8 cellular contexts compared by ENCODE assay signal in the genomic region with DNA sequence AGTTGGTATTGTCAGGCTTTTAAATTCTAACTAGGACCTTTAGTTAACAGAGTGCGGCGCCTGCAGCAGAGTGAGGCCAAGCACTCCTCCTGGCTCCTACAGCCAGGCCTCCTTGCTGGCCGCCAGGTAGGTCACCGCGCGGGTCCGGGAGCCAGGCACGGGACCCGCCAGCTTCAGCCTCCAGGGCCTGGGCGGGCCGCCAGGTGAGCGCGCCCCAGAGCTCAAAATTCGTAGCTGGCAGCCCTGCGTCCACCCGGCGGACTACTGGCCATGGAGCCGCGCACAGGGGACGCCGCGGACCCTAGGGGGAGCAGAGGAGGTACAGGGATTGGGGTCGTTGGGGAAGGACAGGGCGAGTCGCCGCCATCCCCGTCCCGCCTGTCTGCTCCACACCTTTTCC. TPM values are rescaled to one million over a fixed set of nuclear protein-coding genes. Genes with fewer than 3 reads are reported as not detected.
DNase-seq lines count a peak whose midpoint lies in the region; ATAC-seq and TF ChIP-seq lines count a peak whose summit lies in the region.

A gene (plus strand): TSS at position 139 of the 400 bp plus-strand sequence. CDS start 132 bp downstream, at position 271.

- H3K36me3 ChIP-seq in left ventricle myocardium inferior (no peaks in the 10 kb centered on the region), gastrocnemius medialis (no peaks in the 10 kb centered on the region)

- in situ Hi-C loops in gastrocnemius medialis (cut with MboI; ENCODE audit: low sequenced_read_pairs in 4 of 4): no loop called here

- H3K27ac ChIP-seq in left ventricle myocardium inferior (replicated peaks) (peak within 1 kb of the TSS; percentile 95), gastrocnemius medialis (peak within 1 kb of the TSS; percentile 93 to 98 (median 95))

- no peaks in the 10 kb centered on the region for H3K27me3 ChIP-seq in left ventricle myocardium inferior (ENCODE audit: low read depth)
- H3K27me3 ChIP-seq in gastrocnemius medialis: no peaks in the 10 kb centered on the region

- no peak for TF ChIP-seq POLR2A in gastrocnemius medialis (IDR thresholded peaks at IDR 0.05)

- peaks cover 17% of the 10 kb centered on the region for H3K4me1 ChIP-seq in left ventricle myocardium inferior
- H3K4me1 ChIP-seq in gastrocnemius medialis: peaks cover 3 to 5% of the 10 kb centered on the region in 2 donors

- H3K9me3 ChIP-seq in left ventricle myocardium inferior (replicated peaks) (no peaks in the 10 kb centered on the region), gastrocnemius medialis (no peaks in the 10 kb centered on the region)

- DNase-seq in left ventricle myocardium inferior (no peak), gastrocnemius medialis (no peak), ecto neural progenitor cell (ENCODE audit: low spot score) (no peak)

- peak within 1 kb of the TSS; percentile 48 for H3K4me3 ChIP-seq in GM12875 (ENCODE audit: low read depth, low read length)
- H3K4me3 ChIP-seq in WI38 (ENCODE audit: low read depth, low read length): 0 out of 2 replicates have a peak within 1 kb of the TSS, but pooled peaks have one; percentile 22
- peak within 1 kb of the TSS; percentile 64 for H3K4me3 ChIP-seq in left ventricle myocardium inferior
- H3K4me3 ChIP-seq in gastrocnemius medialis: peak within 1 kb of the TSS; percentile 37 to 61 (median 51)

- TF ChIP-seq CTCF in GM12875 (IDR thresholded peaks at IDR 0.05; ENCODE audit: borderline replicate concordance, insufficient read depth, low read depth, low read length) (no peak), WI38 (IDR thresholded peaks at IDR 0.05; ENCODE audit: low read depth, low read length) (no peak), left ventricle myocardium inferior (IDR thresholded peaks at IDR 0.05; ENCODE audit: borderline replicate concordance) (no peak), gastrocnemius medialis (IDR thresholded peaks at IDR 0.05 in 4 of 5, conservative IDR thresholded peaks at IDR 0.05 in 1 of 5) (no peak)

- no peak for ATAC-seq in gastrocnemius medialis
- ATAC-seq in GM19467 (IDR thresholded peaks at IDR 0.05; ENCODE audit: unreplicated experiment): no peak
- ATAC-seq in GM19395 (IDR thresholded peaks at IDR 0.05; ENCODE audit: unreplicated experiment): no peak
- ATAC-seq in HG03432 (IDR thresholded peaks at IDR 0.05; ENCODE audit: unreplicated experiment): no peak

- intact Hi-C loops in left ventricle myocardium inferior (cut with micrococcal nuclease) (no loop called here), gastrocnemius medialis (cut with DNase I; ENCODE audit: low total_unique reads) (loop anchor here (10.0 kb wide), 1 partner anchor 268 kb away; a partner anchor contains a TSS)

RNA-seq across cellular contexts. Expression of the gene that starts here (rescaled TPM):
- total RNA-seq in left ventricle myocardium inferior: 2.4 TPM
- 1 to 10 TPM; 2.7 to 7.3 (median 5.3) TPM for total RNA-seq in gastrocnemius medialis
